ENCODE assay signal across 2 cellular contexts in the genomic region with DNA sequence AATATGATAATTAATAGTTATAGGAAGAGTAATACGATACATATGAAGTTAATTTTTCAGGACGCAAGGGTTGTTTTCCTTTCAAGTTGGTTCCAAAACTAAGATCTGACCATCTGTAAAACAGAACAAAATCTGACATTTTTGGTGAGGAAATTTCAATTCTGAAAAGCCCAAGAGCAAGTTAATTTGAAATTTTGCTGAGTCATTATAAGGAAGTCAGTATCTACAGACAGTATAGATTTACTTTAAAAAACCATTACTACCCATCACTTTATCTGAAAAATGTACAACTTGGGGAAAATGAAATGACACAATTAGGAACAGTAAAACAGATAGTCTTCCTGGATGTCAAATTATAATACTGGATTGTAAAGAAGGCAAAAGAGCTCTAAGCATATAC.
TF ChIP-seq lines count a peak whose summit lies in the region.

No MANE protein-coding gene starts in this region.

TF ChIP-seq in A549, 52 proteins besides CTCF, POLR2A, EP300 and RAD21:
- peak; percentile 98 for TF ChIP-seq MAFK (IDR thresholded peaks at IDR 0.05; ENCODE audit: partially characterized antibody)
- peak; percentile 98 for TF ChIP-seq NFE2L2 (conservative IDR thresholded peaks at IDR 0.05; ENCODE audit: low read length)
- TF ChIP-seq EHF (CRISPR knock-in tag; IDR thresholded peaks at IDR 0.05) = 0 out of 2 replicates have a peak, but pooled peaks have one; percentile 52
- no peak for TF ChIP-seq MAZ (IDR thresholded peaks at IDR 0.05; ENCODE audit: borderline replicate concordance, low read depth, low read length)

TF ChIP-seq in H1, 55 proteins besides CTCF, POLR2A, EP300 and RAD21:
- TF ChIP-seq MAFK (IDR thresholded peaks at IDR 0.05; ENCODE audit: low read depth, low read length) (peak; percentile 61; the same call in 1 of the 2 replicates), BACH1 (IDR thresholded peaks at IDR 0.05; ENCODE audit: low read length) (peak; percentile 87), CBX8 (IDR thresholded peaks at IDR 0.05; ENCODE audit: borderline replicate concordance, low read depth, low read length) (no peak)
